ENCODE assay signal across 24 cellular contexts in genomic region chr15:76737573-76737972, GRCh38.
DNase-seq lines count a peak whose midpoint lies in the region; ATAC-seq, FAIRE-seq and TF ChIP-seq lines count a peak whose summit lies in the region.
"Had no signal": no experiment of that assay in that cellular context is flagged by ENCODE, and none has a peak within 500 bp of the region (broad histone marks: within the 10 kb centered on the region; RNA-seq: fewer than 3 reads in every experiment).

No MANE protein-coding gene starts in this region.

- no peak overlapping the region for H3K18ac ChIP-seq in trophoblast cell (ENCODE audit: low read length)

- H3K9me3 ChIP-seq in A549 (no peaks in the 10 kb centered on the region), T-helper 17 cell (ENCODE audit: control insufficient read depth, low read length, poor library complexity, severe bottlenecking) (no peaks in the 10 kb centered on the region), trophoblast cell (ENCODE audit: insufficient read depth, low read depth, low read length) (peaks cover 4% of the 10 kb centered on the region)
- H3K9me3 ChIP-seq: BE2C had no signal

- H4K8ac ChIP-seq in trophoblast cell (ENCODE audit: low read depth, low read length), result no peak overlapping the region

- no peak overlapping the region for H2BK12ac ChIP-seq in trophoblast cell (ENCODE audit: low read length)

- H2BK5ac ChIP-seq in trophoblast cell (ENCODE audit: low read depth, low read length, poor library complexity), result no peak overlapping the region

- ATAC-seq in activated naive CD8-positive, alpha-beta T cell treated with anti-CD3 and anti-CD28 coated beads, Interleukin-2, amount 10 ng/mL, durations not matched to agents 7 days and 5 days (ENCODE audit: low read depth), result no peak
- ATAC-seq in A549, result no peak
- no peak for ATAC-seq in T-helper 17 cell

- peaks cover 4% of the 10 kb centered on the region in 2 experiments for H3K36me3 ChIP-seq in trophoblast cell (ENCODE audit: control insufficient read depth in 1 of 2, insufficient read depth in 2 of 2, low read length in 2 of 2)

- H3K36me3 Mint-ChIP-seq in activated naive CD8-positive, alpha-beta T cell treated with anti-CD3 and anti-CD28 coated beads, Interleukin-2, amount 10 ng/mL, durations not matched to agents 7 days and 5 days, result peaks cover 18% of the 10 kb centered on the region
- peaks cover 25% of the 10 kb centered on the region for H3K36me3 Mint-ChIP-seq in activated naive CD8-positive, alpha-beta T cell treated with anti-CD3 and anti-CD28 coated beads for 36 hours
- H3K36me3 Mint-ChIP-seq in T-helper 17 cell (ENCODE audit: low read depth), result peaks cover 18% of the 10 kb centered on the region

- H3K14ac ChIP-seq in trophoblast cell (ENCODE audit: low read length), result no peak overlapping the region

- H3K4me1 Mint-ChIP-seq in activated naive CD8-positive, alpha-beta T cell treated with anti-CD3 and anti-CD28 coated beads, Interleukin-2, amount 10 ng/mL, durations not matched to agents 7 days and 5 days, result peaks cover 1% of the 10 kb centered on the region
- H3K4me1 Mint-ChIP-seq in activated naive CD8-positive, alpha-beta T cell treated with anti-CD3 and anti-CD28 coated beads for 36 hours, result peaks cover 2% of the 10 kb centered on the region
- peaks cover 10% of the 10 kb centered on the region for H3K4me1 Mint-ChIP-seq in T-helper 17 cell

- no peak overlapping the region for H3K27ac ChIP-seq in A549
- no peak overlapping the region for H3K27ac ChIP-seq in trophoblast cell (ENCODE audit: low read depth, low read length)
- H3K27ac ChIP-seq: 22Rv1, BLaER1 had no signal

- no peak for TF ChIP-seq EP300 in A549 (IDR thresholded peaks at IDR 0.05)

- H3K4me3 ChIP-seq in A549, result no peak overlapping the region
- no peak overlapping the region for H3K4me3 ChIP-seq in trophoblast cell (ENCODE audit: low read depth, low read length)
- H3K4me3 ChIP-seq: BLaER1 had no signal

- no peak overlapping the region for H3K23ac ChIP-seq in trophoblast cell (ENCODE audit: low read length)

- H3K27ac Mint-ChIP-seq in activated naive CD8-positive, alpha-beta T cell treated with anti-CD3 and anti-CD28 coated beads, Interleukin-2, amount 10 ng/mL, durations not matched to agents 7 days and 5 days, result peak overlapping the region; percentile 18
- H3K27ac Mint-ChIP-seq in activated naive CD8-positive, alpha-beta T cell treated with anti-CD3 and anti-CD28 coated beads for 36 hours, result no peak overlapping the region
- H3K27ac Mint-ChIP-seq in T-helper 17 cell, result peak overlapping the region; percentile 2
- H3K27ac Mint-ChIP-seq: CD14-positive monocyte; CD4-positive, CD25-positive, alpha-beta regulatory T cell had no signal

- H2BK120ac ChIP-seq in trophoblast cell (ENCODE audit: insufficient read depth, low read length, poor library complexity), result no peak overlapping the region

- H3K9me3 Mint-ChIP-seq in activated naive CD8-positive, alpha-beta T cell treated with anti-CD3 and anti-CD28 coated beads, Interleukin-2, amount 10 ng/mL, durations not matched to agents 7 days and 5 days, result no peaks in the 10 kb centered on the region
- no peaks in the 10 kb centered on the region for H3K9me3 Mint-ChIP-seq in activated naive CD8-positive, alpha-beta T cell treated with anti-CD3 and anti-CD28 coated beads for 36 hours
- H3K9me3 Mint-ChIP-seq: CD4-positive, alpha-beta memory T cell; CD8-positive, alpha-beta memory T cell had no signal

- no peak for TF ChIP-seq CTCF in A549 (IDR thresholded peaks at IDR 0.05)

- H3K4me1 ChIP-seq in A549 (no peaks in the 10 kb centered on the region), trophoblast cell (ENCODE audit: control insufficient read depth in 1 of 2, insufficient read depth in 2 of 2, low read length in 2 of 2) (no peaks in the 10 kb centered on the region)
- H3K4me1 ChIP-seq: BE2C had no signal

- H3K4me2 ChIP-seq in A549 (no peak overlapping the region), trophoblast cell (ENCODE audit: low read length) (no peak overlapping the region)
- H3K4me2 ChIP-seq: BLaER1 had no signal

- 79% methylated on average over 4 of the region's 4 CpGs for WGBS in A549 (ENCODE audit: missing lambda C conversion rate)
- WGBS in trophoblast cell (ENCODE audit: extremely low coverage, insufficient coverage, insufficient read length), result no CpG with 5 or more reads among the region's 4 CpGs

- H4K91ac ChIP-seq in trophoblast cell (ENCODE audit: low read depth, low read length), result no peak overlapping the region

- no peak overlapping the region for H2AFZ ChIP-seq in trophoblast cell (ENCODE audit: insufficient read depth, low read length, poor library complexity)

- no peak overlapping the region for H3K4ac ChIP-seq in trophoblast cell (ENCODE audit: low read depth, low read length)

- FAIRE-seq in A549 (lab: Jason Lieb, UNC), result no peak
- FAIRE-seq: G401.6, GM12891 had no signal

- CTCF ChIA-PET in A549 (lab: Yijun Ruan, JAX), result interaction anchor here (0.6 kb wide), 1 partner anchor 31 kb away, joined by 3 read pairs; no protein-coding TSS in a partner anchor

- H3K79me1 ChIP-seq in trophoblast cell (ENCODE audit: low read length), result no peaks in the 10 kb centered on the region

- no peak overlapping the region for H4K12ac ChIP-seq in trophoblast cell (ENCODE audit: low read depth, low read length)

- no peak overlapping the region for H3K9ac ChIP-seq in trophoblast cell (ENCODE audit: low read length)
- H3K9ac ChIP-seq: BLaER1 had no signal

- H2AK5ac ChIP-seq in trophoblast cell (ENCODE audit: low read length), result no peak overlapping the region

- no peak for DNase-seq in activated naive CD8-positive, alpha-beta T cell treated with anti-CD3 and anti-CD28 coated beads, Interleukin-2, amount 10 ng/mL, durations not matched to agents 7 days and 5 days
- DNase-seq in activated naive CD8-positive, alpha-beta T cell treated with anti-CD3 and anti-CD28 coated beads for 36 hours, result no peak
- no peak for DNase-seq in A549 (ENCODE audit: low read depth in 1 of 2, low spot score in 1 of 2)
- no peak for DNase-seq in T-helper 17 cell
- DNase-seq in trophoblast cell, result no peak
- no peak for DNase-seq in EL
- DNase-seq: ACHN; BE2C; C1 segment of cervical spinal cord; CD4-positive, CD25-positive, alpha-beta regulatory T cell; CD8-positive, alpha-beta memory T cell; COR-L47; DMS 273 treated with DMSO at 0.1 percent for 48 hours; DMS153; DMS53; DMS79; DND-41; GF-D8 had no signal

- no peaks in the 10 kb centered on the region for H3K27me3 Mint-ChIP-seq in activated naive CD8-positive, alpha-beta T cell treated with anti-CD3 and anti-CD28 coated beads, Interleukin-2, amount 10 ng/mL, durations not matched to agents 7 days and 5 days
- no peaks in the 10 kb centered on the region for H3K27me3 Mint-ChIP-seq in activated naive CD8-positive, alpha-beta T cell treated with anti-CD3 and anti-CD28 coated beads for 36 hours
- H3K27me3 Mint-ChIP-seq in T-helper 17 cell, result no peaks in the 10 kb centered on the region
- H3K27me3 Mint-ChIP-seq: CD4-positive, alpha-beta memory T cell; CD4-positive, CD25-positive, alpha-beta regulatory T cell; CD8-positive, alpha-beta memory T cell had no signal

- no peak for TF ChIP-seq RAD21 in A549 (conservative IDR thresholded peaks at IDR 0.05 in 1 of 2, IDR thresholded peaks at IDR 0.05 in 1 of 2)

- TF ChIP-seq POLR2A in A549 (IDR thresholded peaks at IDR 0.05; ENCODE audit: low read length), result no peak

- no peaks in the 10 kb centered on the region for H3K79me2 ChIP-seq in trophoblast cell (ENCODE audit: control insufficient read depth, insufficient read depth, low read length, poor library complexity)

- H3K4me3 Mint-ChIP-seq in activated naive CD8-positive, alpha-beta T cell treated with anti-CD3 and anti-CD28 coated beads, Interleukin-2, amount 10 ng/mL, durations not matched to agents 7 days and 5 days, result no peak overlapping the region
- H3K4me3 Mint-ChIP-seq in activated naive CD8-positive, alpha-beta T cell treated with anti-CD3 and anti-CD28 coated beads for 36 hours, result no peak overlapping the region
- H3K4me3 Mint-ChIP-seq in T-helper 17 cell, result no peak overlapping the region
- H3K4me3 Mint-ChIP-seq: CD14-positive monocyte; CD4-positive, alpha-beta memory T cell; CD4-positive, CD25-positive, alpha-beta regulatory T cell; CD8-positive, alpha-beta memory T cell had no signal

- POLR2A ChIA-PET in activated naive CD8-positive, alpha-beta T cell treated with anti-CD3 and anti-CD28 coated beads, Interleukin-2, amount 10 ng/mL, durations not matched to agents 7 days and 5 days (lab: Charles Lee), result no interaction called here
- POLR2A ChIA-PET in A549 (lab: Yijun Ruan, JAX), result interaction anchor here (0.9 kb wide), 1 partner anchor 401 kb away, joined by 3 read pairs; the partner anchor contains the start of gene ISL2

- no peaks in the 10 kb centered on the region for H3K27me3 ChIP-seq in trophoblast cell (ENCODE audit: insufficient read depth, low read length)
- H3K27me3 ChIP-seq: BE2C, BLaER1 had no signal

TF ChIP-seq in A549, 52 proteins besides CTCF, POLR2A, EP300 and RAD21:
- TF ChIP-seq MAFK (IDR thresholded peaks at IDR 0.05; ENCODE audit: partially characterized antibody) (peak; percentile 41), HOXA7 (CRISPR knock-in tag; IDR thresholded peaks at IDR 0.05) (no peak), GATA3 (IDR thresholded peaks at IDR 0.05; ENCODE audit: borderline replicate concordance) (no peak), ESRRA (IDR thresholded peaks at IDR 0.05; ENCODE audit: borderline replicate concordance, low read length) (no peak)
